ENCODE assay signal across 1 cellular context in genomic region chr16:46885960-46886763, GRCh38.
TF ChIP-seq lines count a peak whose summit lies in the region.

No MANE protein-coding gene starts in this region.

TF ChIP-seq in HepG2, 621 proteins besides CTCF, POLR2A, EP300 and RAD21 (continues in another document):
- no peak for TF ChIP-seq TBX3 (IDR thresholded peaks at IDR 0.05; ENCODE audit: borderline replicate concordance)
- no peak for TF ChIP-seq E2F2 (CRISPR knock-in tag; IDR thresholded peaks at IDR 0.05; ENCODE audit: borderline replicate concordance)
- no peak for TF ChIP-seq TSC22D2 (CRISPR knock-in tag; IDR thresholded peaks at IDR 0.05; ENCODE audit: borderline replicate concordance)
- TF ChIP-seq PRDM10 (CRISPR knock-in tag; IDR thresholded peaks at IDR 0.05; ENCODE audit: low read depth) = no peak
- no peak for TF ChIP-seq SIX1 (CRISPR knock-in tag; IDR thresholded peaks at IDR 0.05; ENCODE audit: borderline replicate concordance)
- TF ChIP-seq SOX5 (CRISPR knock-in tag; IDR thresholded peaks at IDR 0.05; ENCODE audit: borderline replicate concordance) = 0 out of 2 replicates have a peak, but pooled peaks have one; percentile 5
- no peak for TF ChIP-seq ZSCAN22 (CRISPR knock-in tag; IDR thresholded peaks at IDR 0.05)
- TF ChIP-seq PHF8 (CRISPR knock-in tag; IDR thresholded peaks at IDR 0.05) = peak; percentile 29; the same call in 1 of the 2 replicates
- TF ChIP-seq ZNF24 (IDR thresholded peaks at IDR 0.05) = no peak
- no peak for TF ChIP-seq DBP (CRISPR knock-in tag; IDR thresholded peaks at IDR 0.05; ENCODE audit: not compliant biosample characterization)
- no peak for TF ChIP-seq HNRNPL (IDR thresholded peaks at IDR 0.05; ENCODE audit: low read depth, low read length)
- TF ChIP-seq GABPB1 (CRISPR knock-in tag; IDR thresholded peaks at IDR 0.05) = 0 out of 2 replicates have a peak, but pooled peaks have one; percentile 6
- TF ChIP-seq ZNF777 (CRISPR knock-in tag; IDR thresholded peaks at IDR 0.05) = no peak
- no peak for TF ChIP-seq ETV6 (CRISPR knock-in tag; conservative IDR thresholded peaks at IDR 0.05)
- no peak for TF ChIP-seq THRA (CRISPR knock-in tag; IDR thresholded peaks at IDR 0.05; ENCODE audit: borderline replicate concordance)
- no peak for TF ChIP-seq ZNF567 (CRISPR knock-in tag; IDR thresholded peaks at IDR 0.05; ENCODE audit: borderline replicate concordance)
- no peak for TF ChIP-seq EEA1 (CRISPR knock-in tag; IDR thresholded peaks at IDR 0.05; ENCODE audit: borderline replicate concordance)
- no peak for TF ChIP-seq NFATC3 (CRISPR knock-in tag; IDR thresholded peaks at IDR 0.05)
- TF ChIP-seq ZNF362 (CRISPR knock-in tag; IDR thresholded peaks at IDR 0.05; ENCODE audit: borderline replicate concordance) = 0 out of 2 replicates have a peak, but pooled peaks have one; percentile 14
- TF ChIP-seq ZNF503 (CRISPR knock-in tag; IDR thresholded peaks at IDR 0.05) = peak; percentile 6; the same call in 1 of the 2 replicates
- TF ChIP-seq PAF1 (CRISPR knock-in tag; IDR thresholded peaks at IDR 0.05) = peak; percentile 13; the same call in 1 of the 2 replicates
- 0 out of 2 replicates have a peak, but pooled peaks have one; percentile 20 for TF ChIP-seq DNMT3B (CRISPR knock-in tag; conservative IDR thresholded peaks at IDR 0.05)
- peak; percentile 8 for TF ChIP-seq ASH2L (IDR thresholded peaks at IDR 0.05; ENCODE audit: insufficient read length, low read depth, low read length)
- no peak for TF ChIP-seq FOXA1 (IDR thresholded peaks at IDR 0.05)
- 0 out of 2 replicates have a peak, but pooled peaks have one; percentile 5 for TF ChIP-seq FOXA1 (CRISPR knock-in tag; IDR thresholded peaks at IDR 0.05)
- TF ChIP-seq MEIS1 (CRISPR knock-in tag; IDR thresholded peaks at IDR 0.05; ENCODE audit: borderline replicate concordance) = no peak; the same call in 1 of the 2 replicates
- no peak for TF ChIP-seq MZF1 (CRISPR knock-in tag; IDR thresholded peaks at IDR 0.05; ENCODE audit: borderline replicate concordance)
- no peak for TF ChIP-seq ZMYM2 (CRISPR knock-in tag; IDR thresholded peaks at IDR 0.05)
- TF ChIP-seq CEBPG (CRISPR knock-in tag; IDR thresholded peaks at IDR 0.05) = peak; percentile 52; the same call in 1 of the 2 replicates
- TF ChIP-seq MEF2D (CRISPR knock-in tag; IDR thresholded peaks at IDR 0.05) = 0 out of 2 replicates have a peak, but pooled peaks have one; percentile 41
- TF ChIP-seq SRF (IDR thresholded peaks at IDR 0.05; ENCODE audit: low read depth, low read length) = no peak
- TF ChIP-seq ZNF674 (CRISPR knock-in tag; IDR thresholded peaks at IDR 0.05; ENCODE audit: low read depth) = no peak
- no peak for TF ChIP-seq HNF4G (IDR thresholded peaks at IDR 0.05; ENCODE audit: borderline replicate concordance, low read depth, low read length)
- no peak for TF ChIP-seq HNF4G (CRISPR knock-in tag; IDR thresholded peaks at IDR 0.05; ENCODE audit: borderline replicate concordance, low read depth)
- TF ChIP-seq ISX (CRISPR knock-in tag; conservative IDR thresholded peaks at IDR 0.05) = no peak
- TF ChIP-seq ATF3 (CRISPR knock-in tag; IDR thresholded peaks at IDR 0.05) = peak; percentile 35; the same call in 1 of the 2 replicates
- TF ChIP-seq MXD1 (CRISPR knock-in tag; IDR thresholded peaks at IDR 0.05) = no peak
- TF ChIP-seq ZSCAN29 (CRISPR knock-in tag; conservative IDR thresholded peaks at IDR 0.05) = peak; percentile 38; the same call in 1 of the 2 replicates
- TF ChIP-seq NFE2L2 (IDR thresholded peaks at IDR 0.05; ENCODE audit: low read length) = no peak
- TF ChIP-seq KAT8 (CRISPR knock-in tag; IDR thresholded peaks at IDR 0.05) = no peak
- TF ChIP-seq SAP130 (CRISPR knock-in tag; IDR thresholded peaks at IDR 0.05; ENCODE audit: low read depth) = peak; percentile 66
- no peak for TF ChIP-seq PPARG (CRISPR knock-in tag; conservative IDR thresholded peaks at IDR 0.05)
- no peak for TF ChIP-seq ETS1 (CRISPR knock-in tag; IDR thresholded peaks at IDR 0.05)
- TF ChIP-seq NFKBIZ (CRISPR knock-in tag; IDR thresholded peaks at IDR 0.05) = no peak
- TF ChIP-seq JDP2 (CRISPR knock-in tag; IDR thresholded peaks at IDR 0.05; ENCODE audit: borderline replicate concordance) = no peak
- TF ChIP-seq GATAD2A (CRISPR knock-in tag; IDR thresholded peaks at IDR 0.05) = 0 out of 2 replicates have a peak, but pooled peaks have one; percentile 13
- no peak for TF ChIP-seq PHF21A (CRISPR knock-in tag; IDR thresholded peaks at IDR 0.05)
- TF ChIP-seq ZNF234 (CRISPR knock-in tag; conservative IDR thresholded peaks at IDR 0.05) = no peak
- TF ChIP-seq SAFB2 (CRISPR knock-in tag; IDR thresholded peaks at IDR 0.05; ENCODE audit: borderline replicate concordance, low read depth) = no peak
- no peak for TF ChIP-seq SNAPC4 (CRISPR knock-in tag; IDR thresholded peaks at IDR 0.05)
